In the genomic region with DNA sequence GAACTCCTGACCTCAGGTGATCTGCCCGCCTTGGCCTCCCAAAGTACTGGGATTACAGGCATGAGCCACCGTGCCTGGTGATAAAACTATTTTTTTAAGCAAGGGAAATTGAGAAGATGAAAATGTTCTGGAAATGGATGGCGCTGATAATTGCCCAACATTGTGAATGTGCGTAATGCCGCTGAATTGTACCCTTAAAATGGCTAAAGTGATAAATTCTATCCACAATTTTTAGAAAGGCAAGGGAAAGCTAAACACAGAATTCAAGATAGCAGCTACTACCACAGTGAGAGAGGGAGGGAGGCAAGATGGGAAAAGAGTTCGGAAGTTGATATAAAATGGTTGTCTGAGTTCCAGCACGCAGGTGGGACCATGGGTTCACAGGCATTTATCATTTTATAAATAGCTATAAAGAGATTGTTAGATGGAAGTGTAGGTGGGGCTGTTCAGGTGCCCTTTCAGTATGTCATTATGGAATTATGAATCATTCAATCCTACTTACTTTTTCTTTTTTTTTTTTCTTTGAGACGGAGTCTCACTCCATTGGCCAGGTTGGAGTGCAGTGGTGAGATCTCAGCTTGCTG, we compare ENCODE assay signal across 20 cellular contexts. TPM values are rescaled to one million over a fixed set of nuclear protein-coding genes. Genes with fewer than 3 reads are reported as not detected.
DNase-seq lines count a peak whose midpoint lies in the region; ATAC-seq and TF ChIP-seq lines count a peak whose summit lies in the region.
"Had no signal": no experiment of that assay in that cellular context is flagged by ENCODE, and none has a peak within 500 bp of the region (broad histone marks: within the 10 kb centered on the region; RNA-seq: fewer than 3 reads in every experiment).

No MANE protein-coding gene starts in this region.

- H3K27me3 ChIP-seq in upper lobe of right lung (no peaks in the 10 kb centered on the region), right atrium auricular region (no peaks in the 10 kb centered on the region)
- H3K27me3 ChIP-seq: BLaER1 had no signal

- H3K4me3 Mint-ChIP-seq in natural killer cell treated with Interleukin-12 subunit alpha and Interleukin-12 subunit beta and Interleukin-15 and Interleukin-18, amount 100 ng/mL, for 72 hours, result no peak overlapping the region
- H3K4me3 Mint-ChIP-seq in natural killer cell, result no peak overlapping the region
- no peak overlapping the region for H3K4me3 Mint-ChIP-seq in stimulated activated naive B cell treated with anti-CD40 and anti-IgM and Interleukin-4, amounts not matched to agents 10 μg/mL and 1 μg/mL and 100 μg/mL, for 72 hours
- H3K4me3 Mint-ChIP-seq: B cell; CD4-positive, CD25-positive, alpha-beta regulatory T cell; CD8-positive, alpha-beta T cell; HFFc6 had no signal

- DNase-seq in natural killer cell treated with Interleukin-12 subunit alpha and Interleukin-12 subunit beta and Interleukin-15 and Interleukin-18, amount 100 ng/mL, for 72 hours (ENCODE audit: low spot score), result peak; percentile 2
- DNase-seq in natural killer cell, result no peak
- no peak for DNase-seq in left colon
- no peak for DNase-seq in stimulated activated naive B cell treated with anti-CD40 and anti-IgM and Interleukin-4, amounts not matched to agents 10 μg/mL and 1 μg/mL and 100 μg/mL, for 72 hours
- no peak for DNase-seq in upper lobe of right lung
- no peak for DNase-seq in right atrium auricular region (ENCODE audit: low spot score)
- DNase-seq in left lobe of liver (ENCODE audit: low spot score), result no peak
- DNase-seq: Caco-2; CD4-positive, CD25-positive, alpha-beta regulatory T cell; CD8-positive, alpha-beta T cell; DMS153; DND-41; GOT3; HFFc6 had no signal

- H3K9me3 Mint-ChIP-seq in natural killer cell treated with Interleukin-12 subunit alpha and Interleukin-12 subunit beta and Interleukin-15 and Interleukin-18, amount 100 ng/mL, for 72 hours, result no peaks in the 10 kb centered on the region
- no peaks in the 10 kb centered on the region for H3K9me3 Mint-ChIP-seq in natural killer cell
- H3K9me3 Mint-ChIP-seq in stimulated activated naive B cell treated with anti-CD40 and anti-IgM and Interleukin-4, amounts not matched to agents 10 μg/mL and 1 μg/mL and 100 μg/mL, for 72 hours, result peaks cover 0 to 2% of the 10 kb centered on the region in 2 donors
- H3K9me3 Mint-ChIP-seq: HFFc6 had no signal

- no peaks in the 10 kb centered on the region for H3K9me3 ChIP-seq in upper lobe of right lung
- H3K9me3 ChIP-seq in right atrium auricular region, result no peaks in the 10 kb centered on the region
- H3K9me3 ChIP-seq: BLaER1, Caco-2, HAP-1 had no signal

- no peak overlapping the region for H3K27ac ChIP-seq in upper lobe of right lung
- no peak overlapping the region for H3K27ac ChIP-seq in right atrium auricular region
- H3K27ac ChIP-seq: 22Rv1, BLaER1, C4-2B had no signal

- no peaks in the 10 kb centered on the region for H3K36me3 ChIP-seq in upper lobe of right lung
- H3K36me3 ChIP-seq in right atrium auricular region, result no peaks in the 10 kb centered on the region
- H3K36me3 ChIP-seq: BLaER1, HAP-1 had no signal

- intact Hi-C loops in natural killer cell (cut with micrococcal nuclease), result no loop called here
- intact Hi-C loops in left colon (cut with DNase I, micrococcal nuclease), result no loop called here
- intact Hi-C loops in upper lobe of right lung (cut with DNase I), result no loop called here

- H3K4me1 Mint-ChIP-seq in natural killer cell treated with Interleukin-12 subunit alpha and Interleukin-12 subunit beta and Interleukin-15 and Interleukin-18, amount 100 ng/mL, for 72 hours (ENCODE audit: low read depth in 2 of 2), result no peaks in the 10 kb centered on the region
- no peaks in the 10 kb centered on the region for H3K4me1 Mint-ChIP-seq in natural killer cell
- no peaks in the 10 kb centered on the region for H3K4me1 Mint-ChIP-seq in stimulated activated naive B cell treated with anti-CD40 and anti-IgM and Interleukin-4, amounts not matched to agents 10 μg/mL and 1 μg/mL and 100 μg/mL, for 72 hours
- H3K4me1 Mint-ChIP-seq: B cell; CD4-positive, CD25-positive, alpha-beta regulatory T cell had no signal

- H3K4me3 ChIP-seq in upper lobe of right lung, result no peak overlapping the region
- H3K4me3 ChIP-seq in right atrium auricular region, result no peak overlapping the region
- H3K4me3 ChIP-seq: BLaER1, HAP-1 had no signal

- TF ChIP-seq CTCF in natural killer cell (IDR thresholded peaks at IDR 0.05) (no peak), upper lobe of right lung (IDR thresholded peaks at IDR 0.05) (no peak), right atrium auricular region (IDR thresholded peaks at IDR 0.05) (no peak)

- no peaks in the 10 kb centered on the region for H3K36me3 Mint-ChIP-seq in natural killer cell treated with Interleukin-12 subunit alpha and Interleukin-12 subunit beta and Interleukin-15 and Interleukin-18, amount 100 ng/mL, for 72 hours
- H3K36me3 Mint-ChIP-seq in natural killer cell, result no peaks in the 10 kb centered on the region
- no peaks in the 10 kb centered on the region for H3K36me3 Mint-ChIP-seq in stimulated activated naive B cell treated with anti-CD40 and anti-IgM and Interleukin-4, amounts not matched to agents 10 μg/mL and 1 μg/mL and 100 μg/mL, for 72 hours
- H3K36me3 Mint-ChIP-seq: CD4-positive, CD25-positive, alpha-beta regulatory T cell; CD8-positive, alpha-beta T cell had no signal

- H3K4me1 ChIP-seq in upper lobe of right lung (peaks cover 4% of the 10 kb centered on the region), right atrium auricular region (peaks cover 0 to 11% of the 10 kb centered on the region in 2 donors)
- H3K4me1 ChIP-seq: HAP-1 had no signal

- no peak for ATAC-seq in natural killer cell treated with Interleukin-12 subunit alpha and Interleukin-12 subunit beta and Interleukin-15 and Interleukin-18, amount 100 ng/mL, for 72 hours
- no peak for ATAC-seq in natural killer cell
- ATAC-seq in left colon, result peak; percentile 41
- ATAC-seq in stimulated activated naive B cell treated with anti-CD40 and anti-IgM and Interleukin-4, amounts not matched to agents 10 μg/mL and 1 μg/mL and 100 μg/mL, for 72 hours (replicated peaks), result no peak
- ATAC-seq in upper lobe of right lung, result no peak
- ATAC-seq in GM18861 (IDR thresholded peaks at IDR 0.05; ENCODE audit: unreplicated experiment), result no peak
- ATAC-seq in left lobe of liver, result no peak
- ATAC-seq: CD8-positive, alpha-beta T cell had no signal

- H3K27me3 Mint-ChIP-seq in natural killer cell treated with Interleukin-12 subunit alpha and Interleukin-12 subunit beta and Interleukin-15 and Interleukin-18, amount 100 ng/mL, for 72 hours, result peaks cover 8 to 9% of the 10 kb centered on the region in 2 donors
- peaks cover 4 to 6% of the 10 kb centered on the region in 2 donors for H3K27me3 Mint-ChIP-seq in natural killer cell (ENCODE audit: low read depth in 2 of 2)
- H3K27me3 Mint-ChIP-seq in stimulated activated naive B cell treated with anti-CD40 and anti-IgM and Interleukin-4, amounts not matched to agents 10 μg/mL and 1 μg/mL and 100 μg/mL, for 72 hours, result peaks cover 21 to 22% of the 10 kb centered on the region in 2 donors

- H3K27ac Mint-ChIP-seq in natural killer cell treated with Interleukin-12 subunit alpha and Interleukin-12 subunit beta and Interleukin-15 and Interleukin-18, amount 100 ng/mL, for 72 hours, result no peak overlapping the region
- H3K27ac Mint-ChIP-seq in natural killer cell, result no peak overlapping the region
- peak overlapping the region; percentile 73 for H3K27ac Mint-ChIP-seq in stimulated activated naive B cell treated with anti-CD40 and anti-IgM and Interleukin-4, amounts not matched to agents 10 μg/mL and 1 μg/mL and 100 μg/mL, for 72 hours
- H3K27ac Mint-ChIP-seq: B cell; CD4-positive, CD25-positive, alpha-beta regulatory T cell; CD8-positive, alpha-beta T cell; HFFc6 had no signal

RNA-seq across cellular contexts. Expression of gene RIPOR3, which starts 8.3 kb away (rescaled TPM):
- not detected for total RNA-seq in natural killer cell treated with Interleukin-12 subunit alpha and Interleukin-12 subunit beta and Interleukin-15 and Interleukin-18, amount 100 ng/mL, for 72 hours
- total RNA-seq in natural killer cell, result under 1 TPM in 1 of 3 donors, not detected in 2; 0.45 TPM
- total RNA-seq in left colon, result 1 to 10 TPM; 3.2 to 3.9 TPM
- 6.8 TPM for total RNA-seq in upper lobe of right lung
- total RNA-seq in right atrium auricular region, result 1 to 10 TPM; 2.9 to 4.7 TPM
- total RNA-seq in left lobe of liver, result 20.1 TPM
- total RNA-seq: CD8-positive, alpha-beta T cell had no signal

RNA-seq across cellular contexts. Expression of gene PARD6B, which starts 48.3 kb away (rescaled TPM):
- 1 to 10 TPM; 3.8 to 4.1 TPM for total RNA-seq in natural killer cell treated with Interleukin-12 subunit alpha and Interleukin-12 subunit beta and Interleukin-15 and Interleukin-18, amount 100 ng/mL, for 72 hours
- 1 to 10 TPM; 1.5 to 5.0 (median 4.1) TPM for total RNA-seq in natural killer cell
- 10 to 100 TPM; 19.8 to 38.4 TPM for total RNA-seq in left colon
- 43.2 TPM for total RNA-seq in upper lobe of right lung
- 1 to 10 TPM; 4.4 to 5.9 TPM for total RNA-seq in right atrium auricular region
- total RNA-seq in left lobe of liver, result 10.9 TPM
